28 cellular contexts compared by ENCODE assay signal in genomic region chr21:28590026-28590425, GRCh38.
"Had no signal": no experiment of that assay in that cellular context is flagged by ENCODE, and none has a peak within 500 bp of the region (broad histone marks: within the 10 kb centered on the region; RNA-seq: fewer than 3 reads in every experiment).

No MANE protein-coding gene starts in this region.

- H3K27ac ChIP-seq: brain microvascular endothelial cell, VCaP had no signal

- DNase-seq: activated B cell treated with CpG ODN at 0.5 μM for 24 hours; activated CD4-positive, alpha-beta memory T cell treated with anti-CD3 and anti-CD28 coated beads for 36 hours; activated CD4-positive, alpha-beta T cell treated with anti-CD3 and anti-CD28 coated beads for 4 hours; activated CD4-positive, alpha-beta T cell treated with anti-CD3 and anti-CD28 coated beads, Interleukin-2, amount 50 U/mL, for 1 hour; activated CD4-positive, CD25-positive, alpha-beta regulatory T cell treated with anti-CD3 and anti-CD28 coated beads, Interleukin-2, amount 50 U/mL, for 72 hours; activated CD8-positive, alpha-beta memory T cell treated with anti-CD3 and anti-CD28 coated beads, Interleukin-2, amount 50 U/mL, for 4 hours; activated gamma-delta T cell treated with Interleukin-2 at 50 U/mL for 16 hours; activated naive CD4-positive, alpha-beta T cell treated with anti-CD3 and anti-CD28 coated beads for 36 hours; activated naive CD8-positive, alpha-beta T cell treated with anti-CD3 and anti-CD28 coated beads, Interleukin-2, amount 50 U/mL, for 24 hours; activated T-cell treated with anti-CD3 and anti-CD28 coated beads for 4 hours; activated T-cell treated with anti-CD3 and anti-CD28 coated beads, Interleukin-2, amount 50 U/mL, for 4 hours; anterior cingulate cortex; brain microvascular endothelial cell; central memory CD4-positive, alpha-beta T cell; Kasumi-1; MG63; NCI-H1105 treated with DMSO at 0.1 percent for 48 hours; NCI-H1436; NCI-H1694; NCI-H1930; NCI-H2081 treated with DMSO at 0.1 percent for 48 hours; NCI-H345; NCI-H524 treated with DMSO at 0.1 percent for 48 hours; NCI-H748 treated with DMSO at 0.1 percent for 48 hours; NK-92 treated with Interleukin-12 subunit alpha and Interleukin-12 subunit beta, amount 100 ng/mL, for 24 hours; Right ventricle myocardium superior had no signal

- FAIRE-seq: colon had no signal

- H3K4me3 ChIP-seq: MG63 had no signal

- ATAC-seq: activated naive CD8-positive, alpha-beta T cell treated with anti-CD3 and anti-CD28 coated beads, Interleukin-2, amount 50 U/mL, for 24 hours; activated T-cell treated with anti-CD3 and anti-CD28 coated beads, Interleukin-2, amount 50 U/mL, for 4 hours had no signal

- H3K36me3 ChIP-seq: brain microvascular endothelial cell, MG63 had no signal

- H3K27me3 ChIP-seq: brain microvascular endothelial cell, MG63 had no signal
